ENCODE assay signal across 25 cellular contexts in the genomic region with DNA sequence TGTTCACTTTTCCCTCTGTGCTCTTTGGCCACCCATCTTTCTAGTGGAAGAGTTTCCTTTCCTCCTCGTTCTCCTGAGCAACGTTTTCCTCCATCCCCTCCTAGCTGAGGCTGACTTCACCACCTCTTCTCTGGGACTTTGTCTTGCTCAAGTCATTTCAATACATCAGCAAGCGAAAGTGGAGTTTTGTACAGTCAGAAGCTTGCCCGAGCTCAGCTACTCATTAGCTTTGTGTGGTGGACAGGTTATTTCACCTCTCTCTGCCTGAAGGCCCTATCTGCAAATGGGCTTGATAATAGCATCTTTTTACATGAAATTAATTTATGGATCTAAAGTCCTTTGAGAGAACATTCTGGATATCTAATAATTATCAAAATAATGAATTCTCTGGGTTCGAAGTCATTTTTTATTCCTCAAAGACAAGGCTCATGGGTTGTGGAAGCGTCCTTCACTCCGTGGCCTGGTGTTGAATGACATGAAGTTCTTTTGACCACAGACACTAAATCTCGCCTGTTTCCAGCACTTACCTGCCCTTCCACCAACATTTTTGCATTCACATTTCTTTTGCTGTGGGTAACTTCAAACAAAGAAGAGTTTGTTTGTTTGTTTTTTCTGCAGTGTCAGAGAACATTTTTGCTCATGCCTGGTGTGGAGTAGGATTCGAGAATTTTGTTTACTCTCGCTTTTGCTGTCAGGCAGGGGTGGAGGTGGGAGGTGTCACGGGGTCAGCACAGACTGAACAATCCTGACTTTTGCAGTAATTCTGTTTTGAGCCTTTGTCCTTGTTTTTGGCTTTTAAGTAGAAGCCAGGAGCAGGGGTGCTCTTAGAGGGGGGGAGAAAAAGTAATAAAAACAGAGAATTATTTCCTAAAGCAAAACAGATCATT.
DNase-seq lines count a peak whose midpoint lies in the region; ATAC-seq, FAIRE-seq and TF ChIP-seq lines count a peak whose summit lies in the region.
"Had no signal": no experiment of that assay in that cellular context is flagged by ENCODE, and none has a peak within 500 bp of the region (broad histone marks: within the 10 kb centered on the region; RNA-seq: fewer than 3 reads in every experiment).

No MANE protein-coding gene starts in this region.

- H4K20me1 ChIP-seq in HepG2 (ENCODE audit: insufficient read depth, low read length) = no peaks in the 10 kb centered on the region
- H4K20me1 ChIP-seq in hepatocyte (ENCODE audit: insufficient read depth, poor library complexity, severe bottlenecking) = no peaks in the 10 kb centered on the region

- H3K36me3 Mint-ChIP-seq in endodermal cell (ENCODE audit: low read depth) = no peaks in the 10 kb centered on the region

- H3K9me3 ChIP-seq in HepG2 (ENCODE audit: low read length) = no peaks in the 10 kb centered on the region
- H3K9me3 ChIP-seq in right lobe of liver = no peaks in the 10 kb centered on the region
- no peaks in the 10 kb centered on the region for H3K9me3 ChIP-seq in endodermal cell (ENCODE audit: control insufficient read depth, low read length)
- peaks cover 0 to 3% (median 0%) of the 10 kb centered on the region in 4 donors for H3K9me3 ChIP-seq in tibial nerve
- H3K9me3 ChIP-seq in hepatocyte (ENCODE audit: low read depth) = no peaks in the 10 kb centered on the region
- H3K9me3 ChIP-seq: vagina had no signal

- no peak for FAIRE-seq in HepG2 (lab: Jason Lieb, UNC)
- FAIRE-seq: GM19239, small intestine had no signal

- no peak overlapping the region for H3K4me2 ChIP-seq in HepG2 (ENCODE audit: low read depth, low read length)
- H3K4me2 ChIP-seq in hepatocyte = no peak overlapping the region

- in situ Hi-C loops in HepG2 (cut with HindIII; ENCODE audit: extremely low pct_ligation_motif_present, low pct_unique_long_range_greater_than_20kb) (no loop called here), brain microvascular endothelial cell (cut with HindIII; ENCODE audit: low pct_ligation_motif_present, low sequenced_read_pairs) (no loop called here)

- 84% methylated on average over 11 of the region's 11 CpGs for WGBS in HepG2 (ENCODE audit: low lambda C conversion rate)
- 77% methylated on average over 11 of the region's 11 CpGs for WGBS in right lobe of liver (ENCODE audit: insufficient coverage, low coverage, low lambda C conversion rate, missing lambda C conversion rate)
- WGBS in endodermal cell (ENCODE audit: insufficient coverage in 1 of 2, insufficient read length in 1 of 2), 2 experiments = 88 to 89% methylated on average over 8 to 11 of the region's 11 CpGs
- 59 to 68% methylated on average over 11 of the region's 11 CpGs for WGBS in tibial nerve, 2 donors
- 80% methylated on average over 11 of the region's 11 CpGs for WGBS in hepatocyte (ENCODE audit: low lambda C conversion rate, missing lambda C conversion rate)

- H3K36me3 ChIP-seq in HepG2 (replicated peaks in 1 of 2; ENCODE audit: control insufficient read depth in 1 of 2, insufficient read depth in 2 of 2, low read length in 2 of 2) (peaks cover 2 to 5% of the 10 kb centered on the region in 2 experiments; a peak in 3 of 5 replicates), right lobe of liver (no peaks in the 10 kb centered on the region), endodermal cell (ENCODE audit: control insufficient read depth, insufficient read depth, low read length) (no peaks in the 10 kb centered on the region), tibial nerve (peaks cover 0 to 7% (median 0%) of the 10 kb centered on the region in 3 donors), brain microvascular endothelial cell (replicated peaks) (no peaks in the 10 kb centered on the region), hepatocyte (replicated peaks; ENCODE audit: insufficient read depth, low read depth) (no peaks in the 10 kb centered on the region)
- H3K36me3 ChIP-seq: vagina had no signal

- H3K4me1 ChIP-seq in HepG2 (ENCODE audit: insufficient read depth, low read length) (peaks cover 32% of the 10 kb centered on the region), right lobe of liver (no peaks in the 10 kb centered on the region), endodermal cell (ENCODE audit: control insufficient read depth, insufficient read depth, low read length) (no peaks in the 10 kb centered on the region), tibial nerve (peaks cover 0 to 24% (median 10%) of the 10 kb centered on the region in 4 donors), hepatocyte (ENCODE audit: insufficient read depth) (peaks cover 8% of the 10 kb centered on the region)

- POLR2A ChIA-PET in HepG2 (lab: Yijun Ruan, JAX) = no interaction called here

- TF ChIP-seq EP300 in HepG2 (IDR thresholded peaks at IDR 0.05; ENCODE audit: low read depth in 2 of 2, low read length in 2 of 2) (peak in 1 of 2 experiments; percentile 15; a peak in 1 of 4 replicates), HepG2 (CRISPR knock-in tag; IDR thresholded peaks at IDR 0.05; ENCODE audit: borderline replicate concordance) (no peak), tibial nerve (IDR thresholded peaks at IDR 0.05) (peak; percentile 61 to 72)

- no peak overlapping the region for H3K27ac Mint-ChIP-seq in endodermal cell
- H3K27ac Mint-ChIP-seq: activated naive CD4-positive, alpha-beta T cell treated with anti-CD3 and anti-CD28 coated beads, Interleukin-2, amount 50 U/mL, for 24 hours; activated T-helper 1 cell treated with anti-CD3 and anti-CD28 coated beads, Interleukin-12 subunit alpha, Interleukin-12 subunit beta, Interleukin-2, Interleukin-4 antibody, amounts not matched to agents 30 ng/mL and 10 ng/mL and 1 ng/mL, durations not matched to agents 14 hours and 24 hours and 36 hours; B cell had no signal

- no peak overlapping the region for H3K4me3 Mint-ChIP-seq in endodermal cell
- H3K4me3 Mint-ChIP-seq: activated naive CD4-positive, alpha-beta T cell treated with anti-CD3 and anti-CD28 coated beads, Interleukin-2, amount 50 U/mL, for 24 hours; activated T-helper 1 cell treated with anti-CD3 and anti-CD28 coated beads, Interleukin-12 subunit alpha, Interleukin-12 subunit beta, Interleukin-2, Interleukin-4 antibody, amounts not matched to agents 30 ng/mL and 10 ng/mL and 1 ng/mL, durations not matched to agents 14 hours and 24 hours and 36 hours; B cell had no signal

- H3K27ac ChIP-seq in HepG2 (ENCODE audit: extremely low read length, insufficient read depth, low read length) = no peak overlapping the region
- no peak overlapping the region for H3K27ac ChIP-seq in right lobe of liver
- no peak overlapping the region for H3K27ac ChIP-seq in endodermal cell (ENCODE audit: low read depth, low read length)
- peak overlapping the region; percentile 62 to 84 (median 72) for H3K27ac ChIP-seq in tibial nerve
- H3K27ac ChIP-seq in brain microvascular endothelial cell = no peak overlapping the region
- no peak overlapping the region for H3K27ac ChIP-seq in hepatocyte
- H3K27ac ChIP-seq: GM23248, vagina had no signal

- DNase-seq in HepG2 (ENCODE audit: low spot score) (no peak), right lobe of liver (no peak), endodermal cell (peak; percentile 37), tibial nerve (ENCODE audit: low spot score in 2 of 2) (peak in 1 of 2 donors; percentile 29), KG1 (lab: John Stamatoyannopoulos, UW) (no peak), brain microvascular endothelial cell (no peak), hepatocyte (ENCODE audit: low spot score) (no peak)
- DNase-seq: aorta; central memory CD4-positive, alpha-beta T cell; GDM1; GM23248; kidney glomerular epithelial cell; mammary epithelial cell; NCI-H1105 treated with DMSO at 0.1 percent for 48 hours; NCI-H2029; NCI-H345; NCI-H748 treated with DMSO at 0.1 percent for 48 hours; small intestine; stimulated activated CD4-positive, alpha-beta T cell treated with anti-CD3 and anti-CD28 coated beads, Interleukin-1b, Interleukin-23, amount 100 ng/mL, for 48 hours had no signal

- no peaks in the 10 kb centered on the region for H3K27me3 ChIP-seq in HepG2 (ENCODE audit: control insufficient read depth in 1 of 2, insufficient read depth in 2 of 2, low read length in 2 of 2)
- no peaks in the 10 kb centered on the region for H3K27me3 ChIP-seq in right lobe of liver
- H3K27me3 ChIP-seq in endodermal cell (ENCODE audit: control insufficient read depth, insufficient read depth, low read length, poor library complexity, severe bottlenecking) = no peaks in the 10 kb centered on the region
- H3K27me3 ChIP-seq in tibial nerve = no peaks in the 10 kb centered on the region
- H3K27me3 ChIP-seq in brain microvascular endothelial cell (replicated peaks) = no peaks in the 10 kb centered on the region
- no peaks in the 10 kb centered on the region for H3K27me3 ChIP-seq in hepatocyte
- H3K27me3 ChIP-seq: vagina had no signal

- TF ChIP-seq CTCF in HepG2 (CRISPR knock-in tag; IDR thresholded peaks at IDR 0.05) = no peak
- TF ChIP-seq CTCF in right lobe of liver (IDR thresholded peaks at IDR 0.05) = no peak
- TF ChIP-seq CTCF in endodermal cell (conservative IDR thresholded peaks at IDR 0.05) = no peak
- no peak for TF ChIP-seq CTCF in tibial nerve (IDR thresholded peaks at IDR 0.05)
- no peak for TF ChIP-seq CTCF in brain microvascular endothelial cell (IDR thresholded peaks at IDR 0.05; ENCODE audit: low read depth, low read length, missing control alignments)
- TF ChIP-seq CTCF in hepatocyte (IDR thresholded peaks at IDR 0.05; ENCODE audit: poor library complexity) = no peak

- H3K27me3 Mint-ChIP-seq in endodermal cell (ENCODE audit: insufficient read depth) = no peaks in the 10 kb centered on the region
- H3K27me3 Mint-ChIP-seq: activated naive CD4-positive, alpha-beta T cell treated with anti-CD3 and anti-CD28 coated beads, Interleukin-2, amount 50 U/mL, for 24 hours; B cell had no signal

- no peaks in the 10 kb centered on the region for H3K9me2 ChIP-seq in hepatocyte (replicated peaks; ENCODE audit: insufficient read depth)

- CTCF ChIA-PET in HepG2 (lab: Yijun Ruan, JAX; ENCODE audit: low intra/inter-chr PET ratio, low total read pairs) = no interaction called here

- peaks cover 14% of the 10 kb centered on the region for H3K4me1 Mint-ChIP-seq in endodermal cell
- H3K4me1 Mint-ChIP-seq: B cell had no signal

- H3K9me3 Mint-ChIP-seq in endodermal cell = peaks cover 7% of the 10 kb centered on the region

- TF ChIP-seq POLR2A in HepG2 (IDR thresholded peaks at IDR 0.05; ENCODE audit: insufficient read depth in 1 of 2, low read depth in 2 of 2, low read length in 2 of 2) (no peak), right lobe of liver (IDR thresholded peaks at IDR 0.05) (no peak), tibial nerve (IDR thresholded peaks at IDR 0.05) (no peak)

- intact Hi-C loops in HepG2 (cut with micrococcal nuclease; ENCODE audit: unreplicated experiment) = no loop called here
- intact Hi-C loops in right lobe of liver (cut with DNase I) = no loop called here

- H3K9ac ChIP-seq in HepG2 (ENCODE audit: insufficient read depth, low read depth, low read length) = no peak overlapping the region
- H3K9ac ChIP-seq in endodermal cell (ENCODE audit: extremely low read depth, low read length, poor library complexity, severe bottlenecking) = no peak overlapping the region
- H3K9ac ChIP-seq: GM23248 had no signal

- no peaks in the 10 kb centered on the region for H3K79me2 ChIP-seq in HepG2 (ENCODE audit: insufficient read depth, low read length)
- H3K79me2 ChIP-seq in hepatocyte = no peaks in the 10 kb centered on the region

- ATAC-seq in HepG2 (no peak), right lobe of liver (no peak), HG03520 (IDR thresholded peaks at IDR 0.05; ENCODE audit: unreplicated experiment) (peak; percentile 53)

- H2AFZ ChIP-seq in HepG2 (ENCODE audit: low read length) (no peak overlapping the region), hepatocyte (no peak overlapping the region)
- H2AFZ ChIP-seq: GM23248 had no signal

- no TSS peak for BruUV-seq in HepG2 (replicated peaks; lab: Mats Ljungman, UMichigan)

- H3K4me3 ChIP-seq in HepG2 (replicated peaks in 1 of 3; ENCODE audit: insufficient read depth in 1 of 3, low read depth in 2 of 3, low read length in 3 of 3) = no peak overlapping the region
- H3K4me3 ChIP-seq in right lobe of liver = no peak overlapping the region
- no peak overlapping the region for H3K4me3 ChIP-seq in endodermal cell (ENCODE audit: low read length)
- no peak overlapping the region for H3K4me3 ChIP-seq in tibial nerve
- H3K4me3 ChIP-seq in brain microvascular endothelial cell (ENCODE audit: low read depth, low read length) = no peak overlapping the region
- H3K4me3 ChIP-seq in hepatocyte = no peak overlapping the region
- H3K4me3 ChIP-seq: GM23248, vagina had no signal

- TF ChIP-seq RAD21 in HepG2 (CRISPR knock-in tag; IDR thresholded peaks at IDR 0.05) = no peak

Comparison
In these comparisons a context has a peak if more than half of its experiments do, and no peak if none do; other contexts are left out.
1. H3K27ac ChIP-seq: peak in tibial nerve (4 of 4); none in HepG2 (single experiment), right lobe of liver (0 of 3), endodermal cell (single experiment), brain microvascular endothelial cell (single experiment) and hepatocyte (single experiment).